Comparison of ENCODE assay signal across 16 cellular contexts in genomic region chr12:107200394-107200793, GRCh38.
DNase-seq lines count a peak whose midpoint lies in the region; ATAC-seq and TF ChIP-seq lines count a peak whose summit lies in the region.
"Had no signal": no experiment of that assay in that cellular context is flagged by ENCODE, and none has a peak within 500 bp of the region (broad histone marks: within the 10 kb centered on the region; RNA-seq: fewer than 3 reads in every experiment).

No MANE protein-coding gene starts in this region.

- H3K4me1 ChIP-seq in left lung, result no peaks in the 10 kb centered on the region

- peaks cover 0 to 5% of the 10 kb centered on the region in 2 donors for H3K27me3 ChIP-seq in left lung

- TF ChIP-seq CTCF in epithelial cell of proximal tubule (conservative IDR thresholded peaks at IDR 0.05; ENCODE audit: low read depth, low read length) (no peak), coronary artery (IDR thresholded peaks at IDR 0.05) (no peak), left lung (IDR thresholded peaks at IDR 0.05) (no peak)

- no peak for ATAC-seq in left lung

- no peak overlapping the region for H3K4me3 ChIP-seq in epithelial cell of proximal tubule (ENCODE audit: low read depth, low read length)
- H3K4me3 ChIP-seq in coronary artery, result no peak overlapping the region
- no peak overlapping the region for H3K4me3 ChIP-seq in left lung
- H3K4me3 ChIP-seq: lung had no signal

- intact Hi-C loops in left lung (cut with DNase I), result no loop called here

- H3K9me3 ChIP-seq in left lung, result no peaks in the 10 kb centered on the region

- peak; percentile 20 for DNase-seq in AG08396 (ENCODE audit: low spot score)
- DNase-seq in ELR (ENCODE audit: low read depth), result peak; percentile 98
- peak; percentile 13 for DNase-seq in NCI-H345 treated with DMSO at 0.1 percent for 48 hours (lab: John Stamatoyannopoulos, UW; ENCODE audit: unreplicated experiment)
- peak; percentile 67 for DNase-seq in epithelial cell of proximal tubule (ENCODE audit: low read depth)
- DNase-seq in UCSD-AML1 (lab: John Stamatoyannopoulos, UW; ENCODE audit: unreplicated experiment), result no peak
- no peak for DNase-seq in OCI-M1 (lab: John Stamatoyannopoulos, UW)
- no peak for DNase-seq in coronary artery (ENCODE audit: low spot score)
- no peak for DNase-seq in left lung
- DNase-seq: activated T-cell treated with anti-CD3 and anti-CD28 coated beads, Interleukin-2, amount 50 U/mL, for 1 hour; Calu3; cortex of kidney; glutamatergic neuron; NCI-H1092 treated with DMSO at 0.1 percent for 48 hours; nucleus accumbens; stimulated activated CD4-positive, alpha-beta T cell treated with anti-CD3 and anti-CD28 coated beads, Interleukin-15, amount 100 ng/mL, for 24 hours had no signal

- H3K36me3 ChIP-seq in left lung, result no peaks in the 10 kb centered on the region

- H3K27ac ChIP-seq in coronary artery (no peak overlapping the region), left lung (no peak overlapping the region)

Comparison
In these comparisons a context has a peak if more than half of its experiments do, and no peak if none do; other contexts are left out.
1. DNase-seq: peak in AG08396 (single experiment), ELR (single experiment), NCI-H345 treated with DMSO at 0.1 percent for 48 hours (single experiment) and epithelial cell of proximal tubule (single experiment); none in UCSD-AML1 (single experiment), OCI-M1 (single experiment), coronary artery (single experiment) and left lung (0 of 2).